ENCODE assay signal across 1 cellular context in genomic region chr7:94064541-94065191, GRCh38.
TF ChIP-seq lines count a peak whose summit lies in the region.

No MANE protein-coding gene starts in this region.

TF ChIP-seq in SK-N-SH, 30 proteins besides CTCF, POLR2A, EP300 and RAD21 (continued from another document):
- peak; percentile 33; the same call in 1 of the 2 replicates for TF ChIP-seq PBX3 (IDR thresholded peaks at IDR 0.05)
- TF ChIP-seq USF1 (IDR thresholded peaks at IDR 0.05; ENCODE audit: borderline replicate concordance, low read depth): no peak
- TF ChIP-seq, protein P1, sequence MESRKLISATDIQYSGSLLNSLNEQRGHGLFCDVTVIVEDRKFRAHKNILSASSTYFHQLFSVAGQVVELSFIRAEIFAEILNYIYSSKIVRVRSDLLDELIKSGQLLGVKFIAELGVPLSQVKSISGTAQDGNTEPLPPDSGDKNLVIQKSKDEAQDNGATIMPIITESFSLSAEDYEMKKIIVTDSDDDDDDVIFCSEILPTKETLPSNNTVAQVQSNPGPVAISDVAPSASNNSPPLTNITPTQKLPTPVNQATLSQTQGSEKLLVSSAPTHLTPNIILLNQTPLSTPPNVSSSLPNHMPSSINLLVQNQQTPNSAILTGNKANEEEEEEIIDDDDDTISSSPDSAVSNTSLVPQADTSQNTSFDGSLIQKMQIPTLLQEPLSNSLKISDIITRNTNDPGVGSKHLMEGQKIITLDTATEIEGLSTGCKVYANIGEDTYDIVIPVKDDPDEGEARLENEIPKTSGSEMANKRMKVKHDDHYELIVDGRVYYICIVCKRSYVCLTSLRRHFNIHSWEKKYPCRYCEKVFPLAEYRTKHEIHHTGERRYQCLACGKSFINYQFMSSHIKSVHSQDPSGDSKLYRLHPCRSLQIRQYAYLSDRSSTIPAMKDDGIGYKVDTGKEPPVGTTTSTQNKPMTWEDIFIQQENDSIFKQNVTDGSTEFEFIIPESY (IDR thresholded peaks at IDR 0.05; ENCODE audit: borderline replicate concordance, low read depth): 0 out of 2 replicates have a peak, but pooled peaks have one; percentile 69
- no peak for TF ChIP-seq FOXJ3 (CRISPR knock-in tag; IDR thresholded peaks at IDR 0.05)
- TF ChIP-seq, protein P2, sequence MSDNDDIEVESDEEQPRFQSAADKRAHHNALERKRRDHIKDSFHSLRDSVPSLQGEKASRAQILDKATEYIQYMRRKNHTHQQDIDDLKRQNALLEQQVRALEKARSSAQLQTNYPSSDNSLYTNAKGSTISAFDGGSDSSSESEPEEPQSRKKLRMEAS (IDR thresholded peaks at IDR 0.05; ENCODE audit: low read depth): no peak
- TF ChIP-seq FOXM1 (IDR thresholded peaks at IDR 0.05; ENCODE audit: low read depth): 0 out of 2 replicates have a peak, but pooled peaks have one; percentile 26
- TF ChIP-seq YY1 (IDR thresholded peaks at IDR 0.05; ENCODE audit: low read depth): peak; percentile 19; the same call in 1 of the 2 replicates
- 0 out of 2 replicates have a peak, but pooled peaks have one; percentile 45 for TF ChIP-seq POLR2AphosphoS5 (IDR thresholded peaks at IDR 0.05; ENCODE audit: low read depth, low read length)
- TF ChIP-seq SMC3 (IDR thresholded peaks at IDR 0.05; ENCODE audit: low read depth, low read length): 0 out of 2 replicates have a peak, but pooled peaks have one; percentile 8
- TF ChIP-seq JUND (IDR thresholded peaks at IDR 0.05): peak; percentile 85
- TF ChIP-seq TCF12 (IDR thresholded peaks at IDR 0.05): peak; percentile 88
- TF ChIP-seq MXI1 (IDR thresholded peaks at IDR 0.05; ENCODE audit: low read depth, low read length): no peak
- no peak for TF ChIP-seq NRF1 (IDR thresholded peaks at IDR 0.05; ENCODE audit: low read depth, low read length)
- TF ChIP-seq SIN3A (IDR thresholded peaks at IDR 0.05; ENCODE audit: borderline replicate concordance, low read depth, low read length): no peak
- no peak for TF ChIP-seq RFX5 (IDR thresholded peaks at IDR 0.05; ENCODE audit: low read length)
- no peak for TF ChIP-seq EZH2phosphoT487 (IDR thresholded peaks at IDR 0.05; ENCODE audit: borderline replicate concordance, low read depth)
- TF ChIP-seq CHD2 (IDR thresholded peaks at IDR 0.05; ENCODE audit: low read length, partially characterized antibody): peak; percentile 26
- peak; percentile 84; the same call in 1 of the 2 replicates for TF ChIP-seq NFIC (IDR thresholded peaks at IDR 0.05; ENCODE audit: borderline replicate concordance)
- TF ChIP-seq, protein P3, sequence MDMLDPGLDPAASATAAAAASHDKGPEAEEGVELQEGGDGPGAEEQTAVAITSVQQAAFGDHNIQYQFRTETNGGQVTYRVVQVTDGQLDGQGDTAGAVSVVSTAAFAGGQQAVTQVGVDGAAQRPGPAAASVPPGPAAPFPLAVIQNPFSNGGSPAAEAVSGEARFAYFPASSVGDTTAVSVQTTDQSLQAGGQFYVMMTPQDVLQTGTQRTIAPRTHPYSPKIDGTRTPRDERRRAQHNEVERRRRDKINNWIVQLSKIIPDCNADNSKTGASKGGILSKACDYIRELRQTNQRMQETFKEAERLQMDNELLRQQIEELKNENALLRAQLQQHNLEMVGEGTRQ (IDR thresholded peaks at IDR 0.05; ENCODE audit: borderline replicate concordance, low read depth, low read length): no peak
- no peak for TF ChIP-seq RXRA (IDR thresholded peaks at IDR 0.05; ENCODE audit: borderline replicate concordance, low read depth)
- no peak for TF ChIP-seq GABPA (IDR thresholded peaks at IDR 0.05; ENCODE audit: low read depth)
- TF ChIP-seq ELF1 (IDR thresholded peaks at IDR 0.05): no peak
- TF ChIP-seq TEAD4 (IDR thresholded peaks at IDR 0.05; ENCODE audit: borderline replicate concordance, insufficient read depth): peak; percentile 33; the same call in 1 of the 2 replicates
- TF ChIP-seq FOSL2 (IDR thresholded peaks at IDR 0.05; ENCODE audit: borderline replicate concordance, low read depth): peak; percentile 77
- TF ChIP-seq RCOR1 (IDR thresholded peaks at IDR 0.05; ENCODE audit: low read length): peak; percentile 55
